Comparison of ENCODE assay signal across 26 cellular contexts in the genomic region with DNA sequence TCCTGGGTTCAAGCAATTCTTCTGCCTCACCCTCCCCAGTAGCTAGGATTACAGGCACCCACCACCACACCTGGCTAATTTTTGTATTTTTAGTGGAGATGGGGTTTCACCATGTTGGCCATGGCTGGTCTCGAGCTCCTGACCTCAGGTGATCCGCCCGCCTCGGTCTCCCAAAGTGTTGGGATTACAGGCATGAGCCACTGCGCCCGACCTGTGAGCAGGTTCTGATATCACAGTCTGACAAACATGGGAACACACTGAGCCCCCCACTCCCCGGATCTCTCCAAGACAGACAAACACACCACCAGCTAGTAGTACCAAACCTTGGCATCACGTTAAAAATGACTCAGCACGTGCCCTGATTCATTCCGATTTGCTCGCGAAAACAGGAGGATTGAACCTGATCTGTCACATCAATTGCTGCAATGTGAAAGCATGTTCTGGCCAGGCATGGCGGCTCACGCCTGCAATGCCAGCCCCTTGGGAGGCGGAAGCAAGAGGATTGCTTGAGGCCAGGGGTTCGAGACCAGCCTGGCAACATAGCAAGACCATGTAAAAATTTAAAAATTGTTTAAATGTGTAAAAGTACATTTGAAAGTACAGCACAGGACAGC.
DNase-seq lines count a peak whose midpoint lies in the region; ATAC-seq, FAIRE-seq and TF ChIP-seq lines count a peak whose summit lies in the region.
"Had no signal": no experiment of that assay in that cellular context is flagged by ENCODE, and none has a peak within 500 bp of the region (broad histone marks: within the 10 kb centered on the region; RNA-seq: fewer than 3 reads in every experiment).

No MANE protein-coding gene starts in this region.

- CTCF ChIA-PET in PC-3 (lab: Charles Lee) = no interaction called here

- H3K9ac ChIP-seq in H9 (ENCODE audit: extremely low read depth, insufficient read length, low read length) = no peak overlapping the region
- H3K9ac ChIP-seq in PC-3 (ENCODE audit: low read length) = no peak overlapping the region
- no peak overlapping the region for H3K9ac ChIP-seq in astrocyte (ENCODE audit: low read length)
- H3K9ac ChIP-seq: parathyroid adenoma had no signal

- H3K79me2 ChIP-seq in H9 (ENCODE audit: insufficient read depth, low read length) (no peaks in the 10 kb centered on the region), PC-3 (ENCODE audit: low read length) (peaks cover 11% of the 10 kb centered on the region; the same call in 1 of the 2 replicates), astrocyte (ENCODE audit: insufficient read depth, low read length) (peaks cover 2% of the 10 kb centered on the region)
- H3K79me2 ChIP-seq: parathyroid adenoma had no signal

- H3K36me3 Mint-ChIP-seq in H9 (ENCODE audit: insufficient read depth in 1 of 3, low read depth in 3 of 3) (peaks cover 53 to 91% (median 74%) of the 10 kb centered on the region in 3 experiments), astrocyte (ENCODE audit: low read depth, unreplicated experiment) (peaks cover 24% of the 10 kb centered on the region)
- peaks cover 47 to 64% of the 10 kb centered on the region in 2 donors for H3K36me3 Mint-ChIP-seq in stimulated activated naive B cell treated with anti-CD40 and anti-IgM and Interleukin-4, amounts not matched to agents 10 μg/mL and 1 μg/mL and 100 μg/mL, for 72 hours
- H3K36me3 Mint-ChIP-seq: IgD-negative memory B cell had no signal

- no peaks in the 10 kb centered on the region for H3K9me2 ChIP-seq in PC-3 (replicated peaks; ENCODE audit: low read length)

- H2BK15ac ChIP-seq in H9 (ENCODE audit: low read depth, low read length) = no peak overlapping the region

- POLR2A ChIA-PET in PC-3 (lab: Charles Lee; ENCODE audit: unreplicated experiment) = no interaction called here

- H3K18ac ChIP-seq in H9 (ENCODE audit: insufficient read length, low read depth, low read length) = no peak overlapping the region

- H2BK12ac ChIP-seq in H9 (ENCODE audit: insufficient read length, low read depth, low read length) = no peak overlapping the region

- H3T11ph ChIP-seq in H9 (ENCODE audit: low read length) = no peak overlapping the region

- H3K27ac ChIP-seq in H9 (ENCODE audit: insufficient read length, low read depth, low read length) (no peak overlapping the region), PC-3 (ENCODE audit: low read length) (no peak overlapping the region), astrocyte (ENCODE audit: low read depth, low read length) (no peak overlapping the region), SJCRH30 (no peak overlapping the region)
- H3K27ac ChIP-seq: C4-2B, parathyroid adenoma, SK-N-MC had no signal

- H3K27me3 ChIP-seq in H9 (ENCODE audit: insufficient read depth, low read length) = no peaks in the 10 kb centered on the region
- H3K27me3 ChIP-seq in PC-3 (ENCODE audit: low read length) = no peaks in the 10 kb centered on the region
- H3K27me3 ChIP-seq in astrocyte (ENCODE audit: insufficient read depth, low read length) = no peaks in the 10 kb centered on the region
- H3K27me3 ChIP-seq in SJCRH30 = no peaks in the 10 kb centered on the region
- H3K27me3 ChIP-seq: heart left ventricle, tibial nerve had no signal

- no peak overlapping the region for H2AFZ ChIP-seq in H9 (ENCODE audit: low read length)
- H2AFZ ChIP-seq in PC-3 (ENCODE audit: low read length) = no peak overlapping the region
- no peak overlapping the region for H2AFZ ChIP-seq in astrocyte (ENCODE audit: low read depth, low read length)
- H2AFZ ChIP-seq: parathyroid adenoma had no signal

- H4K20me1 ChIP-seq in H9 (ENCODE audit: control insufficient read depth, insufficient read depth, insufficient read length) (no peaks in the 10 kb centered on the region), PC-3 (ENCODE audit: low read length) (no peaks in the 10 kb centered on the region), astrocyte (ENCODE audit: insufficient read depth, low read length) (peaks cover 68% of the 10 kb centered on the region)

- no peak overlapping the region for H3K4me3 Mint-ChIP-seq in H9
- H3K4me3 Mint-ChIP-seq in astrocyte (ENCODE audit: unreplicated experiment) = no peak overlapping the region
- no peak overlapping the region for H3K4me3 Mint-ChIP-seq in stimulated activated naive B cell treated with anti-CD40 and anti-IgM and Interleukin-4, amounts not matched to agents 10 μg/mL and 1 μg/mL and 100 μg/mL, for 72 hours
- H3K4me3 Mint-ChIP-seq: activated naive CD4-positive, alpha-beta T cell treated with anti-CD3 and anti-CD28 coated beads, Interleukin-2, amount 10 ng/mL, durations not matched to agents 7 days and 5 days; activated T-cell treated with anti-CD3 and anti-CD28 coated beads, Interleukin-2, amount 50 U/mL, for 72 hours; central memory CD8-positive, alpha-beta T cell; IgD-negative memory B cell had no signal

- H3F3A ChIP-seq in PC-3 (ENCODE audit: low read length, unreplicated experiment) = no peaks in the 10 kb centered on the region

- no peak overlapping the region for H2AK5ac ChIP-seq in H9 (ENCODE audit: insufficient read length, low read length)

- FAIRE-seq in astrocyte (lab: Jason Lieb, UNC) = no peak
- FAIRE-seq: small intestine had no signal

- H3K27me3 Mint-ChIP-seq in H9 (ENCODE audit: low read depth) (no peaks in the 10 kb centered on the region; the same call in 1 of the 2 replicates), astrocyte (ENCODE audit: low read depth, unreplicated experiment) (no peaks in the 10 kb centered on the region)
- H3K27me3 Mint-ChIP-seq in stimulated activated naive B cell treated with anti-CD40 and anti-IgM and Interleukin-4, amounts not matched to agents 10 μg/mL and 1 μg/mL and 100 μg/mL, for 72 hours = no peaks in the 10 kb centered on the region
- H3K27me3 Mint-ChIP-seq: activated naive CD4-positive, alpha-beta T cell treated with anti-CD3 and anti-CD28 coated beads, Interleukin-2, amount 10 ng/mL, durations not matched to agents 7 days and 5 days; central memory CD8-positive, alpha-beta T cell; IgD-negative memory B cell had no signal

- H3K4me1 Mint-ChIP-seq in H9 (peaks cover 2 to 4% of the 10 kb centered on the region in 2 experiments; a peak in 1 of 4 replicates), astrocyte (ENCODE audit: low read depth, unreplicated experiment) (peaks cover 15% of the 10 kb centered on the region)
- H3K4me1 Mint-ChIP-seq in stimulated activated naive B cell treated with anti-CD40 and anti-IgM and Interleukin-4, amounts not matched to agents 10 μg/mL and 1 μg/mL and 100 μg/mL, for 72 hours = no peaks in the 10 kb centered on the region
- H3K4me1 Mint-ChIP-seq: activated naive CD4-positive, alpha-beta T cell treated with anti-CD3 and anti-CD28 coated beads, Interleukin-2, amount 10 ng/mL, durations not matched to agents 7 days and 5 days; central memory CD8-positive, alpha-beta T cell had no signal

- peaks cover 60% of the 10 kb centered on the region for H3K36me3 ChIP-seq in PC-3 (ENCODE audit: low read depth, low read length)
- H3K36me3 ChIP-seq in astrocyte (ENCODE audit: insufficient read depth, low read length) = peaks cover 57% of the 10 kb centered on the region
- H3K36me3 ChIP-seq in SJCRH30 = peaks cover 77% of the 10 kb centered on the region

- no peak overlapping the region for H2BK20ac ChIP-seq in H9 (ENCODE audit: low read depth, low read length, poor library complexity, severe bottlenecking)

- H3K27ac Mint-ChIP-seq in H9 = peak overlapping the region in 2 of 3 experiments; percentile 66 to 82; a peak in 4 of 7 replicates
- H3K27ac Mint-ChIP-seq in astrocyte (ENCODE audit: unreplicated experiment) = peak overlapping the region; percentile 55
- H3K27ac Mint-ChIP-seq in stimulated activated naive B cell treated with anti-CD40 and anti-IgM and Interleukin-4, amounts not matched to agents 10 μg/mL and 1 μg/mL and 100 μg/mL, for 72 hours = peak overlapping the region; percentile 47
- H3K27ac Mint-ChIP-seq: activated naive CD4-positive, alpha-beta T cell treated with anti-CD3 and anti-CD28 coated beads, Interleukin-2, amount 10 ng/mL, durations not matched to agents 7 days and 5 days had no signal

- no peak overlapping the region for H4K5ac ChIP-seq in H9 (ENCODE audit: insufficient read length, low read depth, low read length)

- H3K23me2 ChIP-seq in H9 (ENCODE audit: insufficient read length, low read depth, low read length, poor library complexity, severe bottlenecking) = no peaks in the 10 kb centered on the region

- no peak overlapping the region for H4K8ac ChIP-seq in H9 (replicated peaks; ENCODE audit: insufficient read length, low read depth, low read length)

- no TSS peak for BruUV-seq in PC-3 (replicated peaks; lab: Mats Ljungman, UMichigan)

- no peak overlapping the region for H3K4me2 ChIP-seq in H9 (ENCODE audit: insufficient read depth, insufficient read length, low read length)
- H3K4me2 ChIP-seq in PC-3 (ENCODE audit: low read length) = no peak overlapping the region
- no peak overlapping the region for H3K4me2 ChIP-seq in astrocyte (ENCODE audit: low read length)

- H3K4me3 ChIP-seq in PC-3 (ENCODE audit: low read length) (no peak overlapping the region), astrocyte (ENCODE audit: insufficient read depth, low read depth, low read length) (no peak overlapping the region), SJCRH30 (no peak overlapping the region)
- H3K4me3 ChIP-seq: heart left ventricle, left ventricle myocardium inferior, SK-N-MC, tibial nerve had no signal

- H3K79me1 ChIP-seq in H9 (ENCODE audit: insufficient read depth, low read depth, low read length, poor library complexity, severe bottlenecking) = no peaks in the 10 kb centered on the region

- H3K9me3 Mint-ChIP-seq in H9 = no peaks in the 10 kb centered on the region
- no peaks in the 10 kb centered on the region for H3K9me3 Mint-ChIP-seq in astrocyte (ENCODE audit: unreplicated experiment)
- H3K9me3 Mint-ChIP-seq in stimulated activated naive B cell treated with anti-CD40 and anti-IgM and Interleukin-4, amounts not matched to agents 10 μg/mL and 1 μg/mL and 100 μg/mL, for 72 hours = no peaks in the 10 kb centered on the region
- H3K9me3 Mint-ChIP-seq: activated naive CD4-positive, alpha-beta T cell treated with anti-CD3 and anti-CD28 coated beads, Interleukin-2, amount 10 ng/mL, durations not matched to agents 7 days and 5 days; activated T-cell treated with anti-CD3 and anti-CD28 coated beads, Interleukin-2, amount 50 U/mL, for 72 hours; central memory CD8-positive, alpha-beta T cell; IgD-negative memory B cell; neural crest cell had no signal

- H3K9me3 ChIP-seq in H9 (ENCODE audit: control insufficient read depth, low read depth, low read length) = no peaks in the 10 kb centered on the region
- H3K9me3 ChIP-seq in PC-3 (ENCODE audit: low read length) = no peaks in the 10 kb centered on the region
- no peaks in the 10 kb centered on the region for H3K9me3 ChIP-seq in astrocyte (ENCODE audit: insufficient read depth, low read depth, low read length)
- H3K9me3 ChIP-seq in SJCRH30 (replicated peaks) = no peaks in the 10 kb centered on the region
- H3K9me3 ChIP-seq: heart left ventricle, left ventricle myocardium inferior, tibial nerve had no signal

- no peaks in the 10 kb centered on the region for H3K4me1 ChIP-seq in H9 (ENCODE audit: insufficient read depth, low read length)
- peaks cover 13% of the 10 kb centered on the region for H3K4me1 ChIP-seq in PC-3 (ENCODE audit: insufficient read depth, low read length)
- peaks cover 10% of the 10 kb centered on the region for H3K4me1 ChIP-seq in astrocyte (ENCODE audit: insufficient read depth, low read length)
- H3K4me1 ChIP-seq in SJCRH30 = no peaks in the 10 kb centered on the region
- H3K4me1 ChIP-seq: parathyroid adenoma had no signal

- DNase-seq in H9 (no peak), PC-3 (peak; percentile 23), astrocyte (ENCODE audit: low read depth) (no peak), SJCRH30 (no peak), NCI-H345 treated with DMSO at 0.1 percent for 48 hours (lab: John Stamatoyannopoulos, UW; ENCODE audit: unreplicated experiment) (no peak)
- DNase-seq in stimulated activated naive B cell treated with anti-CD40 and anti-IgM and Interleukin-4, amounts not matched to agents 10 μg/mL and 1 μg/mL and 100 μg/mL, for 72 hours = no peak
- DNase-seq: activated CD4-positive, alpha-beta T cell treated with anti-CD3 and anti-CD28 coated beads, Interleukin-2, amount 50 U/mL, for 4 hours; activated CD4-positive, CD25-positive, alpha-beta regulatory T cell; activated naive CD4-positive, alpha-beta T cell treated with anti-CD3 and anti-CD28 coated beads, Interleukin-2, amount 10 ng/mL, durations not matched to agents 7 days and 5 days; activated T-cell treated with anti-CD3 and anti-CD28 coated beads, Interleukin-2, amount 50 U/mL, for 72 hours; COR-L47; left ventricle myocardium inferior; NCI-H146; NCI-H446; small intestine had no signal

- ATAC-seq in PC-3 (no peak), HG03439 (IDR thresholded peaks at IDR 0.05; ENCODE audit: unreplicated experiment) (no peak)
- no peak for ATAC-seq in stimulated activated naive B cell treated with anti-CD40 and anti-IgM and Interleukin-4, amounts not matched to agents 10 μg/mL and 1 μg/mL and 100 μg/mL, for 72 hours (replicated peaks)
- ATAC-seq: activated T-cell treated with anti-CD3 and anti-CD28 coated beads, Interleukin-2, amount 50 U/mL, for 72 hours; esophagus mucosa; stimulated activated naive CD8-positive, alpha-beta T cell treated with anti-CD3 and anti-CD28 coated beads, Interleukin-15, Interleukin-2, amounts not matched to agents 100 U/mL and 50 U/mL, for 24 hours had no signal

- H3K56ac ChIP-seq in H9 (ENCODE audit: insufficient read length, low read depth, low read length) = no peak overlapping the region

- TF ChIP-seq CTCF in H9 (conservative IDR thresholded peaks at IDR 0.05) = no peak
- no peak for TF ChIP-seq CTCF in PC-3 (conservative IDR thresholded peaks at IDR 0.05; ENCODE audit: low read depth, low read length)
- TF ChIP-seq CTCF in astrocyte (IDR thresholded peaks at IDR 0.05; ENCODE audit: insufficient read depth, low read depth, low read length) = no peak

- H3K14ac ChIP-seq in H9 (ENCODE audit: insufficient read depth, low read length) = no peak overlapping the region

- intact Hi-C loops in PC-3 (cut with micrococcal nuclease) = no loop called here

- H3K23ac ChIP-seq in H9 (ENCODE audit: insufficient read length, low read depth, low read length) = no peak overlapping the region

- no peak overlapping the region for H2BK120ac ChIP-seq in H9 (ENCODE audit: low read depth, low read length, poor library complexity, severe bottlenecking)

- no CpG with 5 or more reads among the region's 16 CpGs for WGBS in H9 (ENCODE audit: extremely low coverage, insufficient read length, low lambda C conversion rate)

- no peak overlapping the region for H4K91ac ChIP-seq in H9 (ENCODE audit: insufficient read length, low read depth, low read length)

- H2BK5ac ChIP-seq in H9 (ENCODE audit: insufficient read length, low read length) = no peak overlapping the region

- no peak overlapping the region for H3K4ac ChIP-seq in H9 (ENCODE audit: low read depth, low read length)
